Comparison of ENCODE assay signal across 21 cellular contexts in genomic region chr10:78936412-78937342, GRCh38.
DNase-seq lines count a peak whose midpoint lies in the region; ATAC-seq and TF ChIP-seq lines count a peak whose summit lies in the region.
"Had no signal": no experiment of that assay in that cellular context is flagged by ENCODE, and none has a peak within 500 bp of the region (broad histone marks: within the 10 kb centered on the region; RNA-seq: fewer than 3 reads in every experiment).

No MANE protein-coding gene starts in this region.

- no peaks in the 10 kb centered on the region for H3K27me3 Mint-ChIP-seq in endodermal cell (ENCODE audit: insufficient read depth)
- H3K27me3 Mint-ChIP-seq: CD4-positive, alpha-beta memory T cell had no signal

- H3K4me1 Mint-ChIP-seq in endodermal cell: peaks cover 21% of the 10 kb centered on the region
- H3K4me1 Mint-ChIP-seq: activated naive CD4-positive, alpha-beta T cell treated with anti-CD3 and anti-CD28 coated beads, Interleukin-2, amount 10 ng/mL, durations not matched to agents 7 days and 5 days; CD4-positive, alpha-beta memory T cell had no signal

- H3K9me3 ChIP-seq in gastroesophageal sphincter: no peaks in the 10 kb centered on the region
- no peaks in the 10 kb centered on the region for H3K9me3 ChIP-seq in psoas muscle
- no peaks in the 10 kb centered on the region for H3K9me3 ChIP-seq in endodermal cell (ENCODE audit: control insufficient read depth, low read length)
- H3K9me3 ChIP-seq: left ventricle myocardium inferior had no signal

- no peaks in the 10 kb centered on the region for H3K36me3 ChIP-seq in gastroesophageal sphincter
- no peaks in the 10 kb centered on the region for H3K36me3 ChIP-seq in psoas muscle (ENCODE audit: insufficient read depth in 1 of 2, low read depth in 1 of 2)
- H3K36me3 ChIP-seq in endodermal cell (ENCODE audit: control insufficient read depth, insufficient read depth, low read length): no peaks in the 10 kb centered on the region
- H3K36me3 ChIP-seq: cardiac muscle cell, left ventricle myocardium inferior had no signal

- H3K36me3 Mint-ChIP-seq in endodermal cell (ENCODE audit: low read depth): no peaks in the 10 kb centered on the region
- H3K36me3 Mint-ChIP-seq: activated naive CD4-positive, alpha-beta T cell treated with anti-CD3 and anti-CD28 coated beads, Interleukin-2, amount 10 ng/mL, durations not matched to agents 7 days and 5 days; CD4-positive, alpha-beta memory T cell; WTC11 had no signal

- H3K9ac ChIP-seq in endodermal cell (ENCODE audit: extremely low read depth, low read length, poor library complexity, severe bottlenecking): no peak overlapping the region

- TF ChIP-seq CTCF in gastroesophageal sphincter (IDR thresholded peaks at IDR 0.05) (no peak), psoas muscle (IDR thresholded peaks at IDR 0.05) (no peak), endodermal cell (conservative IDR thresholded peaks at IDR 0.05) (no peak)

- no peak overlapping the region for H3K4me3 Mint-ChIP-seq in endodermal cell
- H3K4me3 Mint-ChIP-seq: activated naive CD4-positive, alpha-beta T cell treated with anti-CD3 and anti-CD28 coated beads, Interleukin-2, amount 10 ng/mL, durations not matched to agents 7 days and 5 days; CD4-positive, alpha-beta memory T cell; WTC11 had no signal

- 92 to 95% (median 93%) methylated on average over 13 of the region's 13 CpGs for WGBS in adipose tissue, 3 donors
- 60 to 80% methylated on average over 1 to 4 of the region's 13 CpGs for WGBS in gastroesophageal sphincter (ENCODE audit: low coverage in 1 of 2), 2 donors
- WGBS in psoas muscle, 3 donors: 67 to 84% (median 69%) methylated on average over 13 of the region's 13 CpGs
- 95 to 97% methylated on average over 12 of the region's 13 CpGs for WGBS in endodermal cell (ENCODE audit: insufficient coverage in 1 of 2, insufficient read length in 1 of 2), 2 experiments

- peak overlapping the region; percentile 17 for H3K27ac ChIP-seq in adipose tissue (ENCODE audit: low read depth, low read length)
- peak overlapping the region; percentile 37 to 77 (median 64) for H3K27ac ChIP-seq in gastroesophageal sphincter
- H3K27ac ChIP-seq in psoas muscle: no peak overlapping the region
- H3K27ac ChIP-seq in endodermal cell (ENCODE audit: low read depth, low read length): no peak overlapping the region
- H3K27ac ChIP-seq: cardiac muscle cell, coronary artery, left ventricle myocardium inferior had no signal

- H3K4me3 ChIP-seq in gastroesophageal sphincter (no peak overlapping the region), psoas muscle (no peak overlapping the region), endodermal cell (ENCODE audit: low read length) (no peak overlapping the region)
- H3K4me3 ChIP-seq: cardiac muscle cell, coronary artery, left ventricle myocardium inferior had no signal

- no peak for TF ChIP-seq POLR2A in gastroesophageal sphincter (IDR thresholded peaks at IDR 0.05)

- no peak overlapping the region for H3K27ac Mint-ChIP-seq in endodermal cell
- H3K27ac Mint-ChIP-seq: activated naive CD4-positive, alpha-beta T cell treated with anti-CD3 and anti-CD28 coated beads, Interleukin-2, amount 10 ng/mL, durations not matched to agents 7 days and 5 days; CD4-positive, alpha-beta memory T cell; WTC11 had no signal

- H3K9me3 Mint-ChIP-seq in endodermal cell: no peaks in the 10 kb centered on the region
- H3K9me3 Mint-ChIP-seq: activated naive CD4-positive, alpha-beta T cell treated with anti-CD3 and anti-CD28 coated beads, Interleukin-2, amount 10 ng/mL, durations not matched to agents 7 days and 5 days; CD4-positive, alpha-beta memory T cell; WTC11 had no signal

- peak; percentile 54 for TF ChIP-seq EP300 in gastroesophageal sphincter (IDR thresholded peaks at IDR 0.05)

- peak; percentile 63 for DNase-seq in CMK (ENCODE audit: low read depth)
- DNase-seq in psoas muscle: peak in 1 of 2 donors; percentile 12
- no peak for DNase-seq in NCI-H2107 treated with DMSO at 0.1 percent for 48 hours (lab: John Stamatoyannopoulos, UW; ENCODE audit: unreplicated experiment)
- DNase-seq in endodermal cell: no peak
- no peak for DNase-seq in OCI-M1 (lab: John Stamatoyannopoulos, UW)
- DNase-seq: DMS153, head of caudate nucleus, left ventricle myocardium inferior, NCI-H1105 treated with DMSO at 0.1 percent for 48 hours, NCI-H2029, NCI-H446 treated with DMSO at 0.1 percent for 48 hours, Right ventricle myocardium superior had no signal

- H3K4me1 ChIP-seq in gastroesophageal sphincter: peaks cover 0 to 60% (median 6%) of the 10 kb centered on the region in 3 donors
- H3K4me1 ChIP-seq in psoas muscle: peaks cover 3% of the 10 kb centered on the region
- peaks cover 15% of the 10 kb centered on the region for H3K4me1 ChIP-seq in endodermal cell (ENCODE audit: control insufficient read depth, insufficient read depth, low read length)

- intact Hi-C loops in psoas muscle (cut with DNase I): loop anchor here in 1 of 2 donors (10.0 kb wide), 1 partner anchor 258 kb away; no protein-coding TSS in a partner anchor

- ATAC-seq in gastroesophageal sphincter (peak; percentile 59), psoas muscle (peak; percentile 41 to 76 (median 54)), GM21619 (IDR thresholded peaks at IDR 0.05; ENCODE audit: unreplicated experiment) (no peak)
- ATAC-seq: sciatic nerve had no signal

- H3K27me3 ChIP-seq in gastroesophageal sphincter (no peaks in the 10 kb centered on the region), psoas muscle (ENCODE audit: insufficient read depth in 3 of 3, low read length in 2 of 3) (peaks cover 0 to 2% (median 0%) of the 10 kb centered on the region in 3 donors), endodermal cell (ENCODE audit: control insufficient read depth, insufficient read depth, low read length, poor library complexity, severe bottlenecking) (no peaks in the 10 kb centered on the region)
- H3K27me3 ChIP-seq: cardiac muscle cell had no signal

Comparison
In these comparisons a context has a peak if more than half of its experiments do, and no peak if none do; other contexts are left out.
1. H3K27ac ChIP-seq: peak in adipose tissue (single experiment) and gastroesophageal sphincter (4 of 4); none in psoas muscle (single experiment) and endodermal cell (single experiment).